Comparison of ENCODE assay signal across 12 cellular contexts in the genomic region with DNA sequence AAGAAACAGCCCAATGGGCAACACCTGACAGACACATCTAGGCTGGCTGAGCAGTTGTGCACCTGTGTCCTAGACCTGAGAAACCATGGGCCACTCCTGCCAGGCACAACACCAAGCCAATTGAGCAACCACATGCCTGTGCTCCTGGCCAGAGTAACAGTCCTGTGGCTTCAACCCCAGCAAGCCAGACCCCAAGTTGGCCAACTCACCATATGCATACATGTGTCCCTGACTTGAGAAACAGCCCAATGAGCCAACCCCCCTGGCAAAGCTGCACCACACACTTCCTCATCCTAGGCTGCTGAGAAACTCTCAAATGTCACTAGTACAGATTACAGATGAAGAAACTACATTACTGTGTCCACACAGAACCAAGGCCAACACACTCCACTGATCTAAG. TPM values are rescaled to one million over a fixed set of nuclear protein-coding genes. Genes with fewer than 3 reads are reported as not detected.
A peak's percentile ranks its signal among the peaks of the same experiment; 100 is the strongest.
DNase-seq lines count a peak whose midpoint lies in the region; ATAC-seq and TF ChIP-seq lines count a peak whose summit lies in the region.
"Had no signal": no experiment of that assay in that cellular context is flagged by ENCODE, and none has a peak within 500 bp of the region (broad histone marks: within the 10 kb centered on the region; RNA-seq: fewer than 3 reads in every experiment).

No MANE protein-coding gene starts in this region.

- H3K36me3 ChIP-seq in right atrium auricular region: no peaks in the 10 kb centered on the region
- H3K36me3 ChIP-seq in OCI-LY7 (ENCODE audit: insufficient read depth, low read length): peaks cover 41% of the 10 kb centered on the region
- H3K36me3 ChIP-seq in upper lobe of right lung: no peaks in the 10 kb centered on the region

- TF ChIP-seq CTCF in right atrium auricular region (IDR thresholded peaks at IDR 0.05) (no peak), OCI-LY7 (conservative IDR thresholded peaks at IDR 0.05; ENCODE audit: low read length) (no peak), fibroblast of mammary gland (conservative IDR thresholded peaks at IDR 0.05; ENCODE audit: control insufficient read depth, insufficient read depth, low read depth, low read length) (no peak), upper lobe of right lung (IDR thresholded peaks at IDR 0.05) (no peak)

- H3K9me3 ChIP-seq in right atrium auricular region: peaks cover 0 to 11% of the 10 kb centered on the region in 2 donors
- H3K9me3 ChIP-seq in OCI-LY7 (ENCODE audit: low read length): no peaks in the 10 kb centered on the region
- no peaks in the 10 kb centered on the region for H3K9me3 ChIP-seq in upper lobe of right lung

- peaks cover 26% of the 10 kb centered on the region; the same call in 1 of the 2 replicates for H4K20me1 ChIP-seq in OCI-LY7 (ENCODE audit: insufficient read depth, low read length)

- POLR2A ChIA-PET in OCI-LY7 (lab: Charles Lee): interaction anchor here (1.1 to 3.7 kb wide), 2 partner anchors 7 to 104 kb away, joined by 3 to 37 read pairs; a partner anchor contains a TSS

- H3K4me1 ChIP-seq in right atrium auricular region (peaks cover 0 to 27% of the 10 kb centered on the region in 2 donors), OCI-LY7 (ENCODE audit: insufficient read depth, low read length, poor library complexity, severe bottlenecking) (peaks cover 83% of the 10 kb centered on the region), upper lobe of right lung (peaks cover 25% of the 10 kb centered on the region)

- intact Hi-C loops in Right ventricle myocardium superior (cut with DNase I): no loop called here
- intact Hi-C loops in OCI-LY7 (cut with micrococcal nuclease; ENCODE audit: unreplicated experiment): no loop called here
- intact Hi-C loops in upper lobe of right lung (cut with DNase I): no loop called here

- H3K27me3 ChIP-seq in right atrium auricular region (no peaks in the 10 kb centered on the region), upper lobe of right lung (no peaks in the 10 kb centered on the region)

- H3K9me2 ChIP-seq in OCI-LY7 (ENCODE audit: insufficient read depth, low read length): no peaks in the 10 kb centered on the region

- DNase-seq in Right ventricle myocardium superior: no peak
- no peak for DNase-seq in right atrium auricular region (ENCODE audit: low spot score)
- peak; percentile 64 for DNase-seq in OCI-LY7 (ENCODE audit: low spot score)
- peak; percentile 23 for DNase-seq in fibroblast of mammary gland (ENCODE audit: low read depth)
- peak; percentile 71 for DNase-seq in upper lobe of right lung
- DNase-seq in NCI-H2171 (lab: John Stamatoyannopoulos, UW): no peak
- no peak for DNase-seq in NCI-H526 (lab: John Stamatoyannopoulos, UW)
- DNase-seq in NCI-H2107 treated with DMSO at 0.1 percent for 48 hours (lab: John Stamatoyannopoulos, UW; ENCODE audit: unreplicated experiment): no peak
- DNase-seq: activated CD4-positive, alpha-beta T cell treated with anti-CD3 and anti-CD28 coated beads, Interleukin-2, amount 10 ng/mL, durations not matched to agents 7 days and 5 days; aorta; erythroblast; MM.1S had no signal

- H3K4me3 ChIP-seq in right atrium auricular region (no peak overlapping the region), OCI-LY7 (ENCODE audit: low read depth, low read length, poor library complexity, severe bottlenecking) (peak overlapping the region; percentile 10), fibroblast of mammary gland (ENCODE audit: control insufficient read depth, low read depth, low read length) (no peak overlapping the region), upper lobe of right lung (no peak overlapping the region)

- H3K4me2 ChIP-seq in OCI-LY7 (ENCODE audit: low read length): peak overlapping the region; percentile 64

- peaks cover 100% of the 10 kb centered on the region for H3K79me2 ChIP-seq in OCI-LY7 (ENCODE audit: insufficient read depth, low read depth, low read length)

- CTCF ChIA-PET in OCI-LY7 (lab: Charles Lee; ENCODE audit: unreplicated experiment): no interaction called here

- H3K27ac ChIP-seq in right atrium auricular region (no peak overlapping the region), OCI-LY7 (ENCODE audit: low read depth, low read length, poor library complexity, severe bottlenecking) (peak overlapping the region; percentile 61), upper lobe of right lung (no peak overlapping the region)

- ATAC-seq in Right ventricle myocardium superior (ENCODE audit: poor library complexity): peak; percentile 6
- peak; percentile 82 for ATAC-seq in upper lobe of right lung

- H2AFZ ChIP-seq in OCI-LY7 (ENCODE audit: low read length): no peak overlapping the region

- BruUV-seq in OCI-LY7 (replicated peaks; lab: Mats Ljungman, UMichigan): no TSS peak

RNA-seq across cellular contexts. Expression of a gene that starts 36.6 kb away (rescaled TPM):
- total RNA-seq in Right ventricle myocardium superior (43.5 TPM), right atrium auricular region (10 to 100 TPM; 66.0 to 76.0 TPM), OCI-LY7 (2022) (340 and 344 TPM in 2 replicates), upper lobe of right lung (112 TPM)
- 147 and 192 TPM in 2 replicates for total RNA-seq in OCI-LY7 (2014; rRNA removed; shearing (Covaris generic))

Comparison
In these comparisons a context has a peak if more than half of its experiments do, and no peak if none do; other contexts are left out.
1. DNase-seq: peak in OCI-LY7 (single experiment), fibroblast of mammary gland (single experiment) and upper lobe of right lung (single experiment); none in Right ventricle myocardium superior (single experiment), right atrium auricular region (single experiment), NCI-H2171 (single experiment), NCI-H526 (0 of 2) and NCI-H2107 treated with DMSO at 0.1 percent for 48 hours (single experiment).